Comparison of ENCODE assay signal across 15 cellular contexts in genomic region chr12:130124605-130125244, GRCh38. TPM values are rescaled to one million over a fixed set of nuclear protein-coding genes. Genes with fewer than 3 reads are reported as not detected.
DNase-seq lines count a peak whose midpoint lies in the region; ATAC-seq and TF ChIP-seq lines count a peak whose summit lies in the region.
"Had no signal": no experiment of that assay in that cellular context is flagged by ENCODE, and none has a peak within 500 bp of the region (broad histone marks: within the 10 kb centered on the region; RNA-seq: fewer than 3 reads in every experiment).

No MANE protein-coding gene starts in this region.

- TF ChIP-seq CTCF in RWPE1 (conservative IDR thresholded peaks at IDR 0.05; ENCODE audit: low read depth): no peak
- no peak for TF ChIP-seq CTCF in esophagus squamous epithelium (IDR thresholded peaks at IDR 0.05)
- TF ChIP-seq CTCF in osteoblast (IDR thresholded peaks at IDR 0.05; ENCODE audit: extremely low read depth, low read depth, low read length): no peak
- no peak for TF ChIP-seq CTCF in OCI-LY7 (conservative IDR thresholded peaks at IDR 0.05; ENCODE audit: low read length)

- no peak for TF ChIP-seq POLR2A in esophagus squamous epithelium (IDR thresholded peaks at IDR 0.05)

- H4K20me1 ChIP-seq in osteoblast (ENCODE audit: insufficient read depth, low read length) (no peaks in the 10 kb centered on the region), OCI-LY7 (ENCODE audit: insufficient read depth, low read length) (no peaks in the 10 kb centered on the region)

- CTCF ChIA-PET in RWPE1 (lab: Yijun Ruan, JAX): no interaction called here
- CTCF ChIA-PET in OCI-LY7 (lab: Charles Lee; ENCODE audit: unreplicated experiment): no interaction called here

- H3K27me3 ChIP-seq in esophagus squamous epithelium: no peaks in the 10 kb centered on the region
- H3K27me3 ChIP-seq in osteoblast (ENCODE audit: insufficient read depth, low read length): no peaks in the 10 kb centered on the region
- H3K27me3 ChIP-seq: BE2C had no signal

- H2AFZ ChIP-seq in osteoblast (ENCODE audit: low read length) (no peak overlapping the region), OCI-LY7 (ENCODE audit: low read length) (no peak overlapping the region)

- no peak overlapping the region for H3K27ac Mint-ChIP-seq in stimulated activated naive B cell treated with anti-CD40 and anti-IgM and Interleukin-4, amounts not matched to agents 10 μg/mL and 1 μg/mL and 100 μg/mL, for 72 hours
- H3K27ac Mint-ChIP-seq: CD4-positive, alpha-beta memory T cell had no signal

- H3K9me3 ChIP-seq in esophagus squamous epithelium (no peaks in the 10 kb centered on the region), osteoblast (ENCODE audit: low read depth, low read length) (no peaks in the 10 kb centered on the region), OCI-LY7 (ENCODE audit: low read length) (no peaks in the 10 kb centered on the region)
- H3K9me3 ChIP-seq: A549 had no signal

- H3K4me3 ChIP-seq in esophagus squamous epithelium (no peak overlapping the region), osteoblast (ENCODE audit: insufficient read depth, low read length) (no peak overlapping the region), OCI-LY7 (ENCODE audit: low read depth, low read length, poor library complexity, severe bottlenecking) (no peak overlapping the region)
- H3K4me3 ChIP-seq: A549 had no signal

- no peak for ATAC-seq in stimulated activated naive B cell treated with anti-CD40 and anti-IgM and Interleukin-4, amounts not matched to agents 10 μg/mL and 1 μg/mL and 100 μg/mL, for 72 hours (replicated peaks)
- ATAC-seq: A549, HCT116 had no signal

- H3K36me3 ChIP-seq in esophagus squamous epithelium (no peaks in the 10 kb centered on the region), osteoblast (ENCODE audit: insufficient read depth, low read length) (no peaks in the 10 kb centered on the region), OCI-LY7 (ENCODE audit: insufficient read depth, low read length) (no peaks in the 10 kb centered on the region)
- H3K36me3 ChIP-seq: BE2C had no signal

- H3K4me2 ChIP-seq in osteoblast (ENCODE audit: insufficient read depth, low read length) (no peak overlapping the region), OCI-LY7 (ENCODE audit: low read length) (no peak overlapping the region)
- H3K4me2 ChIP-seq: A549 had no signal

- no TSS peak for BruUV-seq in OCI-LY7 (replicated peaks; lab: Mats Ljungman, UMichigan)

- peak; percentile 32 for DNase-seq in RWPE1 (ENCODE audit: low spot score)
- no peak for DNase-seq in esophagus squamous epithelium (lab: John Stamatoyannopoulos, UW)
- DNase-seq in osteoblast (ENCODE audit: insufficient read length, low spot score, missing footprints): peak; percentile 76
- no peak for DNase-seq in OCI-LY7 (ENCODE audit: low spot score)
- DNase-seq in NCI-H2107 treated with DMSO at 0.1 percent for 48 hours (lab: John Stamatoyannopoulos, UW; ENCODE audit: unreplicated experiment): no peak
- no peak for DNase-seq in DMS53 treated with DMSO at 0.1 percent for 48 hours (lab: John Stamatoyannopoulos, UW; ENCODE audit: unreplicated experiment)
- no peak for DNase-seq in stimulated activated naive B cell treated with anti-CD40 and anti-IgM and Interleukin-4, amounts not matched to agents 10 μg/mL and 1 μg/mL and 100 μg/mL, for 72 hours
- DNase-seq: BE2C; CD4-positive, alpha-beta memory T cell; DMS153; DND-41; GF-D8 had no signal

- no peak overlapping the region; the same call in 1 of the 2 replicates for H3K27ac ChIP-seq in RWPE1
- H3K27ac ChIP-seq in esophagus squamous epithelium: peak overlapping the region in 3 of 4 donors; percentile 78 to 93 (median 89)
- H3K27ac ChIP-seq in osteoblast (ENCODE audit: low read depth, low read length): no peak overlapping the region
- no peak overlapping the region for H3K27ac ChIP-seq in OCI-LY7 (ENCODE audit: low read depth, low read length, poor library complexity, severe bottlenecking)
- H3K27ac ChIP-seq: A549, C4-2B had no signal

- 47 to 59% methylated on average over 11 to 15 of the region's 15 CpGs for whole genome bisulfite sequencing in esophagus squamous epithelium, 2 donors

- H3K4me1 Mint-ChIP-seq in stimulated activated naive B cell treated with anti-CD40 and anti-IgM and Interleukin-4, amounts not matched to agents 10 μg/mL and 1 μg/mL and 100 μg/mL, for 72 hours: no peaks in the 10 kb centered on the region
- H3K4me1 Mint-ChIP-seq: CD4-positive, alpha-beta memory T cell had no signal

- H3K79me2 ChIP-seq in osteoblast (ENCODE audit: insufficient read depth, low read length) (no peaks in the 10 kb centered on the region), OCI-LY7 (ENCODE audit: insufficient read depth, low read depth, low read length) (no peaks in the 10 kb centered on the region)

- H3K4me3 Mint-ChIP-seq in stimulated activated naive B cell treated with anti-CD40 and anti-IgM and Interleukin-4, amounts not matched to agents 10 μg/mL and 1 μg/mL and 100 μg/mL, for 72 hours: no peak overlapping the region
- H3K4me3 Mint-ChIP-seq: CD4-positive, alpha-beta memory T cell had no signal

- POLR2A ChIA-PET in RWPE1 (lab: Yijun Ruan, JAX; ENCODE audit: low non-redundant PET) (no interaction called here), OCI-LY7 (lab: Charles Lee) (no interaction called here)

- intact Hi-C loops in esophagus squamous epithelium (cut with DNase I) (no loop called here), OCI-LY7 (cut with micrococcal nuclease; ENCODE audit: unreplicated experiment) (no loop called here)

- peaks cover 0 to 13% of the 10 kb centered on the region in 2 donors for H3K27me3 Mint-ChIP-seq in stimulated activated naive B cell treated with anti-CD40 and anti-IgM and Interleukin-4, amounts not matched to agents 10 μg/mL and 1 μg/mL and 100 μg/mL, for 72 hours
- H3K27me3 Mint-ChIP-seq: CD4-positive, alpha-beta memory T cell had no signal

- no peaks in the 10 kb centered on the region for H3K36me3 Mint-ChIP-seq in stimulated activated naive B cell treated with anti-CD40 and anti-IgM and Interleukin-4, amounts not matched to agents 10 μg/mL and 1 μg/mL and 100 μg/mL, for 72 hours
- H3K36me3 Mint-ChIP-seq: CD4-positive, alpha-beta memory T cell had no signal

- H3K9me2 ChIP-seq in OCI-LY7 (ENCODE audit: insufficient read depth, low read length): no peaks in the 10 kb centered on the region

- peaks cover 4 to 8% of the 10 kb centered on the region in 2 donors for H3K9me3 Mint-ChIP-seq in stimulated activated naive B cell treated with anti-CD40 and anti-IgM and Interleukin-4, amounts not matched to agents 10 μg/mL and 1 μg/mL and 100 μg/mL, for 72 hours

- H3K4me1 ChIP-seq in esophagus squamous epithelium (peaks cover 32 to 68% (median 36%) of the 10 kb centered on the region in 3 donors), osteoblast (ENCODE audit: insufficient read depth, low read length) (no peaks in the 10 kb centered on the region), OCI-LY7 (ENCODE audit: insufficient read depth, low read length, poor library complexity, severe bottlenecking) (no peaks in the 10 kb centered on the region)
- H3K4me1 ChIP-seq: A549, BE2C had no signal

RNA-seq across cellular contexts. Expression of gene FZD10, which starts 37.5 kb away (rescaled TPM):
- total RNA-seq in esophagus squamous epithelium (10 to 100 TPM in 2 of 4 donors, 1 to 10 TPM in 2; 7.2 to 16.3 (median 11.6) TPM), osteoblast (not detected in 2 replicates), OCI-LY7 (2022) (not detected in 2 replicates)
- not detected in 2 replicates for total RNA-seq in OCI-LY7 (2014; rRNA removed; shearing (Covaris generic))
- total RNA-seq: CD4-positive, alpha-beta memory T cell had no signal

Comparison
In these comparisons a context has a peak if more than half of its experiments do, and no peak if none do; other contexts are left out.
1. DNase-seq: peak in RWPE1 (single experiment) and osteoblast (single experiment); none in esophagus squamous epithelium (single experiment), OCI-LY7 (single experiment), NCI-H2107 treated with DMSO at 0.1 percent for 48 hours (single experiment), DMS53 treated with DMSO at 0.1 percent for 48 hours (single experiment) and stimulated activated naive B cell treated with anti-CD40 and anti-IgM and Interleukin-4, amounts not matched to agents 10 μg/mL and 1 μg/mL and 100 μg/mL, for 72 hours (single experiment).
2. H3K27ac ChIP-seq: peak in esophagus squamous epithelium (3 of 4); none in RWPE1 (single experiment), osteoblast (single experiment) and OCI-LY7 (single experiment).